11 cellular contexts compared by ENCODE assay signal in the genomic region with DNA sequence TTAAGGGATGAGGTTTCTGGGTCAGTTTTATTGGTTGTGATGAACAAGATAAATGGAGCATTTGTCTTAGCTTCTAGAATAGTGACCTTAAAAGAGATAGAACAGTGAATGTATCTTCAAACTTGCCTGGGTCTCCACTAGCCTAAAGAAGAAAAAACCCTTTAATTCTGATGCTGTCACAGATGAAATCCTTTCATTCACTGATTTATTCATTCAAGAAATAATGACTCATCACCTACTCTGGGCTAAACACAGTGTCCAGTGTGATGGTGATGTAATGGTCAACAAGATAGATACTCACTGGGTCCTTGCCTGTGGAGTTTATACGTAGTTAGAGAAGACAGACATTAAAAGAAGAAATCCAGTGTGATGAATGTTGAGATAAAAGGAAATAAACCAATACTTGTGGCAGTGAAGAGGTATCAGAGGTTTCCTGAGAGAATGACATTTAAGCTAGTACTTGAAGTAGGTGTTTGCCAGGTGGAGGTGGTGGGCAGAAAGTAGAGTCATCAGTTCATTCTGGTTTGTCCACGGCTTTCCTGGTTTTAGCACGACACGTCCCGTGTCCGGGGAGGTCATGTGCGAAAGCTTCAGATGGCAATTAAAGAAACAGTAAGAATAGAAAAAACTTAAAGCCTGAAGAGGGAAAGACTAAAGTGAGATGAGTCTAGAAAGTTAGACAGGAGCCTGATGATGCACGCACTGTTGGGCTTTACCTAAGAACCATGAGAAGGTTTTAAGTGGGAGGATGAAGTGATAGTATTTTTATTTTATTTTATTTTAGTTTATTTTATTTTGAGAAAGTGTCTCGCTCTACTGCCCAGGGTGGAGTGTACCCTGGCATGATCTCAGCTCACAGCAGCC. TPM values are rescaled to one million over a fixed set of nuclear protein-coding genes. Genes with fewer than 3 reads are reported as not detected.
DNase-seq lines count a peak whose midpoint lies in the region; ATAC-seq and TF ChIP-seq lines count a peak whose summit lies in the region.
"Had no signal": no experiment of that assay in that cellular context is flagged by ENCODE, and none has a peak within 500 bp of the region (broad histone marks: within the 10 kb centered on the region; RNA-seq: fewer than 3 reads in every experiment).

No MANE protein-coding gene starts in this region.

- no peaks in the 10 kb centered on the region for H3K27me3 Mint-ChIP-seq in T-cell

- H3K27ac Mint-ChIP-seq in T-cell, result peak overlapping the region; percentile 36 to 82

- H3K4me1 ChIP-seq in uterus, result no peaks in the 10 kb centered on the region

- peaks cover 2 to 13% (median 13%) of the 10 kb centered on the region in 3 donors for H3K9me3 Mint-ChIP-seq in T-cell

- POLR2A ChIA-PET in T-cell (lab: Charles Lee), result interaction anchor here in 1 of 2 donors (0.5 to 0.6 kb wide), 2 partner anchors 117 to 256 kb away, joined by 4 to 7 read pairs; no protein-coding TSS in a partner anchor

- no peak overlapping the region for H3K27ac ChIP-seq in uterus
- H3K27ac ChIP-seq: 22Rv1 had no signal

- no peak for TF ChIP-seq CTCF in epithelial cell of esophagus (IDR thresholded peaks at IDR 0.05; ENCODE audit: insufficient read depth, low read depth, low read length, missing control alignments)
- TF ChIP-seq CTCF in uterus (IDR thresholded peaks at IDR 0.05), result no peak

- peak overlapping the region in 1 of 3 donors; percentile 6 for H3K4me3 Mint-ChIP-seq in T-cell

- no peak for TF ChIP-seq POLR2A in uterus (IDR thresholded peaks at IDR 0.05)

- H3K4me3 ChIP-seq in epithelial cell of esophagus (ENCODE audit: low read length) (no peak overlapping the region), uterus (no peak overlapping the region)
- H3K4me3 ChIP-seq: mucosa of descending colon had no signal

- no peaks in the 10 kb centered on the region for H3K36me3 ChIP-seq in uterus

- no peaks in the 10 kb centered on the region for H3K9me3 ChIP-seq in uterus

- H3K27me3 ChIP-seq in uterus, result no peaks in the 10 kb centered on the region

- peaks cover 41% of the 10 kb centered on the region for H3K36me3 Mint-ChIP-seq in T-cell

- intact Hi-C loops in uterus (cut with DNase I; ENCODE audit: low total_unique reads), result no loop called here

- peak in 1 of 4 experiments; percentile 47 for ATAC-seq in T-cell (replicated peaks in 1 of 4)
- no peak for ATAC-seq in GM19324 (IDR thresholded peaks at IDR 0.05; ENCODE audit: low FRiP score, unreplicated experiment)
- ATAC-seq: mucosa of descending colon had no signal

- CTCF ChIA-PET in T-cell (lab: Charles Lee), result no interaction called here

- H3K4me1 Mint-ChIP-seq in T-cell, result peaks cover 53 to 63% (median 58%) of the 10 kb centered on the region in 3 donors

- DNase-seq in DMS53 (lab: John Stamatoyannopoulos, UW), result peak; percentile 57
- no peak for DNase-seq in DMS53 treated with DMSO at 0.1 percent for 48 hours (lab: John Stamatoyannopoulos, UW; ENCODE audit: unreplicated experiment)
- no peak for DNase-seq in T-cell
- DNase-seq in epithelial cell of esophagus (ENCODE audit: low read depth), result peak; percentile 27
- peak; percentile 58 for DNase-seq in putamen (ENCODE audit: low spot score)
- no peak for DNase-seq in islet precursor cell
- DNase-seq in uterus, result no peak
- DNase-seq: effector CD8-positive, alpha-beta T cell; mucosa of descending colon had no signal

RNA-seq across cellular contexts. Expression of gene PAK2, which starts 18.5 kb away (rescaled TPM):
- total RNA-seq in T-cell (10 to 100 TPM; 62.7 to 87.3 (median 76.2) TPM), uterus (10 to 100 TPM; 22.1 to 65.8 (median 49.5) TPM)

RNA-seq across cellular contexts. Expression of gene PIGX, which starts 45.9 kb away (rescaled TPM):
- 10 to 100 TPM; 18.9 to 27.9 (median 22.3) TPM for total RNA-seq in T-cell
- 10 to 100 TPM; 10.2 to 61.5 (median 34.1) TPM for total RNA-seq in uterus

RNA-seq across cellular contexts. Expression of gene CEP19, which starts 46.1 kb away (rescaled TPM):
- 1 to 10 TPM; 1.6 to 8.5 (median 6.4) TPM for total RNA-seq in T-cell
- 1 to 10 TPM in 2 of 4 donors, not detected in 2; 1.7 to 5.9 TPM for total RNA-seq in uterus

Comparison
In these comparisons a context has a peak if more than half of its experiments do, and no peak if none do; other contexts are left out.
1. DNase-seq: peak in DMS53 (single experiment), epithelial cell of esophagus (single experiment) and putamen (single experiment); none in DMS53 treated with DMSO at 0.1 percent for 48 hours (single experiment), T-cell (0 of 34), islet precursor cell (single experiment) and uterus (0 of 2).